Comparison of ENCODE assay signal across 8 cellular contexts in the genomic region with DNA sequence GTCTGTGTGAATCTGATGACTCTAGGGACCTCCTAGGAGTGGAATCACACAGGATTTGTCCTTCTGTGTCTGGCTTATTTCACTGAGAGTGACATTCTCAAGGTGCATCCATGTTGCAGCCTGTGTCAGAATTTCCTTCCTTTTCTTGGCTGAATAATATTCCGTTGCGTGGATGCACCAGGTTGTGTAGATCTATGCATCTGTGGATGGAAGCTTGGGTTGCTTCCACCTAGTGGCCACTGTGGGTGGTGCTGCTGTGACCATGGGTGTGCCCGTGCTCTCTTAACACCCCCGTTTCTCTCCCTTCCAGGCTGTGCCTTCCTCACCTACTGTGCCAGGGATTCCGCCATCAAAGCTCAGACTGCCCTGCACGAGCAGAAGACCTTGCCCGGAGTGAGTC. TPM values are rescaled to one million over a fixed set of nuclear protein-coding genes. Genes with fewer than 3 reads are reported as not detected.
DNase-seq lines count a peak whose midpoint lies in the region; ATAC-seq and TF ChIP-seq lines count a peak whose summit lies in the region.

No MANE protein-coding gene starts in this region.

- no peaks in the 10 kb centered on the region for H3K36me3 Mint-ChIP-seq in activated naive CD4-positive, alpha-beta T cell treated with anti-CD3 and anti-CD28 coated beads, Interleukin-2, amount 50 U/mL, for 72 hours

- DNase-seq in OCI-LY7 (ENCODE audit: low spot score) = peak; percentile 46
- DNase-seq in activated naive CD4-positive, alpha-beta T cell treated with anti-CD3 and anti-CD28 coated beads, Interleukin-2, amount 50 U/mL, for 72 hours (ENCODE audit: low spot score in 2 of 2) = peak in 1 of 2 donors; percentile 46
- no peak for DNase-seq in lower lobe of right lung
- no peak for DNase-seq in NCI-H1417 treated with DMSO at 0.1 percent for 48 hours (lab: John Stamatoyannopoulos, UW)
- no peak for DNase-seq in DMS153 (lab: John Stamatoyannopoulos, UW)
- DNase-seq in pons (ENCODE audit: low spot score) = no peak
- DNase-seq in cerebellar nuclear complex (lab: John Stamatoyannopoulos, UW) = no peak

- H3K9me3 ChIP-seq in DOHH2 (ENCODE audit: control insufficient read depth, insufficient read depth, low read length) (peaks cover 4% of the 10 kb centered on the region; the same call in 1 of the 2 replicates), OCI-LY7 (ENCODE audit: low read length) (no peaks in the 10 kb centered on the region), lower lobe of right lung (no peaks in the 10 kb centered on the region)

- BruUV-seq in OCI-LY7 (replicated peaks; lab: Mats Ljungman, UMichigan) = no TSS peak

- H3K27ac ChIP-seq in DOHH2 (ENCODE audit: low read depth, low read length) (no peak overlapping the region), OCI-LY7 (ENCODE audit: low read depth, low read length, poor library complexity, severe bottlenecking) (no peak overlapping the region), lower lobe of right lung (no peak overlapping the region)

- POLR2A ChIA-PET in OCI-LY7 (lab: Charles Lee) = no interaction called here

- H3F3A ChIP-seq in DOHH2 (ENCODE audit: control insufficient read depth, insufficient read depth) = no peaks in the 10 kb centered on the region

- H4K20me1 ChIP-seq in DOHH2 (ENCODE audit: control insufficient read depth, insufficient read depth, low read depth, low read length) (no peaks in the 10 kb centered on the region), OCI-LY7 (ENCODE audit: insufficient read depth, low read length) (no peaks in the 10 kb centered on the region)

- H3K4me3 ChIP-seq in DOHH2 (ENCODE audit: low read length) (no peak overlapping the region), OCI-LY7 (ENCODE audit: low read depth, low read length, poor library complexity, severe bottlenecking) (no peak overlapping the region), lower lobe of right lung (no peak overlapping the region)

- H3K4me2 ChIP-seq in DOHH2 (ENCODE audit: low read length) (no peak overlapping the region), OCI-LY7 (ENCODE audit: low read length) (no peak overlapping the region)

- H3K27me3 ChIP-seq in DOHH2 (ENCODE audit: control insufficient read depth, low read length) = no peaks in the 10 kb centered on the region
- peaks cover 9% of the 10 kb centered on the region for H3K27me3 ChIP-seq in lower lobe of right lung (ENCODE audit: low read depth)

- no peak overlapping the region for H2AFZ ChIP-seq in OCI-LY7 (ENCODE audit: low read length)

- ATAC-seq in activated naive CD4-positive, alpha-beta T cell treated with anti-CD3 and anti-CD28 coated beads, Interleukin-2, amount 50 U/mL, for 72 hours = peak; percentile 55 to 57
- peak; percentile 58 to 63 for ATAC-seq in lower lobe of right lung

- H3K36me3 ChIP-seq in DOHH2 (ENCODE audit: control insufficient read depth, low read length) = no peaks in the 10 kb centered on the region
- H3K36me3 ChIP-seq in OCI-LY7 (ENCODE audit: insufficient read depth, low read length) = no peaks in the 10 kb centered on the region
- no peaks in the 10 kb centered on the region for H3K36me3 ChIP-seq in lower lobe of right lung

- no peak overlapping the region for H3K27ac Mint-ChIP-seq in activated naive CD4-positive, alpha-beta T cell treated with anti-CD3 and anti-CD28 coated beads, Interleukin-2, amount 50 U/mL, for 72 hours

- intact Hi-C loops in OCI-LY7 (cut with micrococcal nuclease; ENCODE audit: unreplicated experiment) = no loop called here
- intact Hi-C loops in lower lobe of right lung (cut with DNase I) = no loop called here

- H3K79me2 ChIP-seq in DOHH2 (ENCODE audit: control insufficient read depth, low read length) = no peaks in the 10 kb centered on the region
- no peaks in the 10 kb centered on the region for H3K79me2 ChIP-seq in OCI-LY7 (ENCODE audit: insufficient read depth, low read depth, low read length)

- TF ChIP-seq CTCF in DOHH2 (IDR thresholded peaks at IDR 0.05; ENCODE audit: low read depth, low read length, poor library complexity, severe bottlenecking) = peak; percentile 67
- TF ChIP-seq CTCF in OCI-LY7 (conservative IDR thresholded peaks at IDR 0.05; ENCODE audit: low read length) = peak; percentile 77
- peak; percentile 55 for TF ChIP-seq CTCF in lower lobe of right lung (IDR thresholded peaks at IDR 0.05)

- H3K4me1 ChIP-seq in DOHH2 (ENCODE audit: control insufficient read depth, low read length) (no peaks in the 10 kb centered on the region), OCI-LY7 (ENCODE audit: insufficient read depth, low read length, poor library complexity, severe bottlenecking) (no peaks in the 10 kb centered on the region), lower lobe of right lung (no peaks in the 10 kb centered on the region)

- peaks cover 10 to 16% of the 10 kb centered on the region in 2 donors for H3K9me3 Mint-ChIP-seq in activated naive CD4-positive, alpha-beta T cell treated with anti-CD3 and anti-CD28 coated beads, Interleukin-2, amount 50 U/mL, for 72 hours

- CTCF ChIA-PET in OCI-LY7 (lab: Charles Lee; ENCODE audit: unreplicated experiment) = no interaction called here

- H3K9me2 ChIP-seq in DOHH2 (replicated peaks; ENCODE audit: control insufficient read depth, low read length) (no peaks in the 10 kb centered on the region), OCI-LY7 (ENCODE audit: insufficient read depth, low read length) (no peaks in the 10 kb centered on the region)

RNA-seq across cellular contexts. Expression of a gene that starts 26.2 kb away (rescaled TPM):
- total RNA-seq in OCI-LY7 (2014; rRNA removed; shearing (Covaris generic)) = 0.13 TPM in 1 of 2 replicates, not detected in the other
- total RNA-seq in OCI-LY7 (2022) (not detected in 2 replicates), lower lobe of right lung (not detected)
- total RNA-seq in activated naive CD4-positive, alpha-beta T cell treated with anti-CD3 and anti-CD28 coated beads, Interleukin-2, amount 50 U/mL, for 72 hours = under 1 TPM in 1 of 2 donors, not detected in 1; 0.66 TPM
